ENCODE assay signal across 29 cellular contexts in genomic region chr5:166349036-166349435, GRCh38.
"Had no signal": no experiment of that assay in that cellular context is flagged by ENCODE, and none has a peak within 500 bp of the region (broad histone marks: within the 10 kb centered on the region; RNA-seq: fewer than 3 reads in every experiment).

No MANE protein-coding gene starts in this region.

- H3K4me1 Mint-ChIP-seq: activated CD4-positive, alpha-beta T cell treated with anti-CD3 and anti-CD28 coated beads for 36 hours; activated naive CD8-positive, alpha-beta T cell treated with anti-CD3 and anti-CD28 coated beads for 36 hours; naive thymus-derived CD8-positive, alpha-beta T cell had no signal

- H3K27me3 Mint-ChIP-seq: activated CD4-positive, alpha-beta T cell treated with anti-CD3 and anti-CD28 coated beads for 36 hours; activated naive CD8-positive, alpha-beta T cell treated with anti-CD3 and anti-CD28 coated beads for 36 hours; naive thymus-derived CD8-positive, alpha-beta T cell had no signal

- H3K36me3 Mint-ChIP-seq: activated naive CD8-positive, alpha-beta T cell treated with anti-CD3 and anti-CD28 coated beads for 36 hours; brain; naive thymus-derived CD8-positive, alpha-beta T cell had no signal

- H3K27ac Mint-ChIP-seq: activated CD4-positive, alpha-beta T cell treated with anti-CD3 and anti-CD28 coated beads for 36 hours; activated naive CD4-positive, alpha-beta T cell treated with anti-CD3 and anti-CD28 coated beads for 36 hours; activated naive CD8-positive, alpha-beta T cell treated with anti-CD3 and anti-CD28 coated beads for 36 hours; naive thymus-derived CD8-positive, alpha-beta T cell; T-helper 2 cell treated with Interferon-gamma antibody and Interleukin-4, amounts not matched to agents 5 μg/mL and 100 μg/mL, for 36 hours had no signal

- DNase-seq: activated CD4-positive, alpha-beta T cell treated with anti-CD3 and anti-CD28 coated beads for 36 hours; activated CD4-positive, CD25-positive, alpha-beta regulatory T cell; activated effector memory CD4-positive, alpha-beta T cell treated with anti-CD3 and anti-CD28 coated beads, Interleukin-2, amount 50 U/mL, for 16 hours; activated naive CD4-positive, alpha-beta T cell treated with anti-CD3 and anti-CD28 coated beads for 36 hours; activated naive CD8-positive, alpha-beta T cell treated with anti-CD3 and anti-CD28 coated beads for 36 hours; cerebellar nuclear complex; colonic mucosa; effector CD8-positive, alpha-beta T cell; head of caudate nucleus; hippocampal formation; kidney; left colon; mammary epithelial cell; naive thymus-derived CD8-positive, alpha-beta T cell; posterior cingulate gyrus; right lobe of liver; stimulated activated CD4-positive, alpha-beta T cell treated with anti-CD3 and anti-CD28 coated beads, Interleukin-12 subunit alpha, Interleukin-12 subunit beta, amount 100 ng/mL, for 4 hours; stimulated activated CD4-positive, alpha-beta T cell treated with anti-CD3 and anti-CD28 coated beads, Interleukin-4, amount 100 ng/mL, for 1 hour; stimulated activated naive CD8-positive, alpha-beta T cell treated with anti-CD3 and anti-CD28 coated beads, Interleukin-15, Interleukin-2, amounts not matched to agents 100 U/mL and 50 U/mL, for 24 hours; T-helper 1 cell; testis; transverse colon had no signal

- H3K36me3 ChIP-seq: ascending aorta, cardiac muscle cell, colonic mucosa, gastroesophageal sphincter, right lobe of liver, transverse colon had no signal

- H3K4me3 Mint-ChIP-seq: activated CD4-positive, alpha-beta T cell treated with anti-CD3 and anti-CD28 coated beads for 36 hours; activated naive CD4-positive, alpha-beta T cell treated with anti-CD3 and anti-CD28 coated beads for 36 hours; activated naive CD8-positive, alpha-beta T cell treated with anti-CD3 and anti-CD28 coated beads for 36 hours; brain; naive thymus-derived CD8-positive, alpha-beta T cell; T-helper 2 cell treated with Interferon-gamma antibody and Interleukin-4, amounts not matched to agents 5 μg/mL and 100 μg/mL, for 36 hours had no signal

- FAIRE-seq: endometrium, kidney had no signal

- H3K4me3 ChIP-seq: ascending aorta, cardiac muscle cell, colonic mucosa, gastroesophageal sphincter, right lobe of liver, skin epidermis, testis, transverse colon had no signal

- H3K27ac ChIP-seq: ascending aorta, cardiac muscle cell, colonic mucosa, gastroesophageal sphincter, right lobe of liver, skin epidermis, testis, transverse colon had no signal

- H3K4me1 ChIP-seq: ascending aorta, colonic mucosa, gastroesophageal sphincter, right lobe of liver, testis, transverse colon had no signal

- H3K27me3 ChIP-seq: ascending aorta, cardiac muscle cell, colonic mucosa, gastroesophageal sphincter, right lobe of liver, testis, transverse colon had no signal

- H3K9me3 ChIP-seq: ascending aorta, colonic mucosa, gastroesophageal sphincter, right lobe of liver, testis, transverse colon had no signal

- ATAC-seq: activated CD4-positive, alpha-beta T cell treated with anti-CD3 and anti-CD28 coated beads for 36 hours; gastroesophageal sphincter; left colon; naive thymus-derived CD8-positive, alpha-beta T cell; right lobe of liver; stimulated activated naive CD8-positive, alpha-beta T cell treated with anti-CD3 and anti-CD28 coated beads, Interleukin-15, Interleukin-2, amounts not matched to agents 100 U/mL and 50 U/mL, for 24 hours had no signal

- H3K9me3 Mint-ChIP-seq: brain had no signal
